In the genomic region with DNA sequence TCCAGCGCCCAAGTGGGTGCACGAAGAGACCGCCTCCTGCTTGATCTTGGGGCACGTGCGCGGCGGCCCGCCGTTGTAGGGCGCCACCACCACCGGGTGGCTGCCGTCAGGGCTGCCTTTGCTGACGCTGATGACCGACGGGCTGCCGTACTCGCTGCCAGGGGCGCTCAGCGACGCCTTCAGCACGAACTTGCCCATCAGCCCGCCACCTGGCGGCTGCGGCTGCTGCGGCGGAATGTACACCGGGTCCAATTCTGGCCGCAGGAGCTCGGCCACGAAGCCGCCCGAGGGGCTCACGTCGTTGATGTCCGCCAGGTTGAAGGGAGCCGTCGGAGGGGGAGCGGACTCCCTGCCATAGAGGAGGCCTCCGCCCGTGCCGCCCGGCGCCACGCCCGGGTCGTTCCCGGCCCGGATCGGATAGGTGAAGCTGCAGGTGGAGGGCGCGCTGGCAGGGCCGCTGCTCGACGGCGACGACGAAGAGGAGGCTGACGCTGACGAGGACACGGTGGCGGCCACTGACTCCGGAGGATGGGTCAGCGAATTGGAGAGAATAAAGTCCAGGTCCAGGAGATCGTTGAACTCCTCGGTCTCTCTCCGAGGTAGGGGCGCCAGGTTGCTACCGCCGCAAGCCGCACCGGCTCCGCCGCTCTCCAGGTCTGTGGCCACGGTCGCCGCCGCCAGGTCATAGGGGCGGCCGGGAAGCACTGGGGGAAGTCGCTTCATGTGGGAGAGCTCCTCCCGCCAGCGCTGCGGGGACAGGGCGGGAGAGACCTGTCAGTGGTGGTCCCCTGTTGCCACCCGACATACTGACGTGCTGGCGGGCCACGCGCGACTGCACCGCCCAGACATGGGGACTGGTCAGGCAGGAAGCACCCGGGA, we compare ENCODE assay signal across 8 cellular contexts. TPM values are rescaled to one million over a fixed set of nuclear protein-coding genes. Genes with fewer than 3 reads are reported as not detected.
DNase-seq lines count a peak whose midpoint lies in the region; ATAC-seq, FAIRE-seq and TF ChIP-seq lines count a peak whose summit lies in the region.

No MANE protein-coding gene starts in this region.

- peak overlapping the region; percentile 29 for H3K27ac ChIP-seq in cingulate gyrus (ENCODE audit: low read depth, low read length)
- H3K27ac ChIP-seq in thyroid gland: peak overlapping the region; percentile 88 to 91 (median 90)

- H3K9me3 ChIP-seq in MG63 (no peaks in the 10 kb centered on the region), thyroid gland (no peaks in the 10 kb centered on the region)

- intact Hi-C loops in lower leg skin (cut with DNase I; ENCODE audit: low total_unique reads): loop anchor here (5.0 kb wide), 2 partner anchors 955 to 1080 kb away; no protein-coding TSS in a partner anchor
- intact Hi-C loops in thyroid gland (cut with DNase I): loop anchor here (10.0 kb wide), 1 partner anchor 257 kb away; no protein-coding TSS in a partner anchor

- no peaks in the 10 kb centered on the region for H3K27me3 ChIP-seq in MG63
- H3K27me3 ChIP-seq in thyroid gland: no peaks in the 10 kb centered on the region

- H3K4me1 ChIP-seq in thyroid gland: peaks cover 10 to 18% of the 10 kb centered on the region in 2 donors

- DNase-seq in Caki2 (ENCODE audit: low read depth) (peak; percentile 9), MG63 (no peak), lower leg skin (ENCODE audit: low spot score in 2 of 2) (peak; percentile 52 to 90), thyroid gland (peak; percentile 69 to 75), NCI-H446 (lab: John Stamatoyannopoulos, UW) (no peak), RCC 7860 (ENCODE audit: low spot score) (no peak)

- no peak for ATAC-seq in HG03175 (IDR thresholded peaks at IDR 0.05; ENCODE audit: unreplicated experiment)

- no peak for FAIRE-seq in RCC 7860 (lab: Jason Lieb, UNC)

- H3K36me3 ChIP-seq in MG63 (peaks cover 14% of the 10 kb centered on the region), thyroid gland (no peaks in the 10 kb centered on the region)

- H3K4me3 ChIP-seq in MG63: peak overlapping the region; percentile 63
- peak overlapping the region; percentile 90 for H3K4me3 ChIP-seq in lower leg skin (ENCODE audit: low read depth, poor library complexity, severe bottlenecking)
- peak overlapping the region in 2 of 3 donors; percentile 43 to 53 for H3K4me3 ChIP-seq in thyroid gland (replicated peaks in 1 of 3)

- TF ChIP-seq CTCF in lower leg skin (IDR thresholded peaks at IDR 0.05): no peak
- TF ChIP-seq CTCF in thyroid gland (IDR thresholded peaks at IDR 0.05): peak in 5 of 6 experiments; percentile 36 to 65 (median 49)

- TF ChIP-seq POLR2A in lower leg skin (IDR thresholded peaks at IDR 0.05) (no peak), thyroid gland (IDR thresholded peaks at IDR 0.05) (no peak)

- in situ Hi-C loops in Caki2 (cut with HindIII; ENCODE audit: low pct_unique_long_range_greater_than_20kb, low sequenced_read_pairs): no loop called here

- whole genome bisulfite sequencing in lower leg skin, 2 donors: 8 to 11% methylated on average over 54 to 55 of the region's 92 CpGs
- WGBS in thyroid gland, 2 donors: 0 to 4% methylated on average over 2 to 43 of the region's 92 CpGs

RNA-seq across cellular contexts. Expression of gene KLF4, which starts 1.8 kb away (rescaled TPM):
- total RNA-seq in Caki2 (2014; rRNA removed; shearing (Covaris generic); ENCODE audit: low replicate concordance): 3.5 and 8.0 TPM in 2 replicates
- 1.9 and 7.1 TPM in 2 replicates for total RNA-seq in MG63 (2014; rRNA removed; shearing (Covaris generic); ENCODE audit: low replicate concordance)
- total RNA-seq in lower leg skin: 100 to 1,000 TPM; 562 to 846 (median 608) TPM
- 10 to 100 TPM; 24.9 to 56.6 (median 30.3) TPM for total RNA-seq in thyroid gland

Comparison
In these comparisons a context has a peak if more than half of its experiments do, and no peak if none do; other contexts are left out.
1. DNase-seq: peak in Caki2 (single experiment), lower leg skin (2 of 2) and thyroid gland (2 of 2); none in MG63 (single experiment), NCI-H446 (0 of 2) and RCC 7860 (single experiment).
2. CTCF ChIP-seq: peak in thyroid gland (5 of 6); none in lower leg skin (0 of 3).
3. RNA of gene KLF4, which starts 1.8 kb away (total RNA-seq): 562 to 846 TPM in lower leg skin; 24.9 to 56.6 TPM in thyroid gland, 3.5 to 8.0 TPM in Caki2 and 1.9 to 7.1 TPM in MG63; every median in the first group is over 4 times any median in the second.
4. Peak in every context shown above with its lines, with median percentiles within 50 percentile points of each other: H3K4me3 ChIP-seq.